12 cellular contexts compared by ENCODE assay signal in the genomic region with DNA sequence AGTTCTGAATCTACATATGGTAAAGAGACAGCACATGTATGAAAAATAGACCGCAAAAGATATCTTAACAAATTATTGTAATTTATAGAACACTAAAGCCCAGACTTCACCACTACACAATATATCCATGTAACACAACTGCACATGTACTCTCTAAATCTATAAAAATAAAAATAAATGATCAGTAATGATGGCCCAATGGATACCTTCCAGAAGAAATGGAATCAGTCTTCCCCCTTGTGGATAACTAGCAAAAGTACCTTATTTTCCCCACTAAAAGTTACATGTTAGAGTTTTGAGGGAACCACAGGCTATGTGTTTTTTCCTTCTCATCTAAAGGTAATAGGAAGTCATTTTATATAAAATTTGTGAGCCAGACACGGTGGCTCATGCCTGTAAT. TPM values are rescaled to one million over a fixed set of nuclear protein-coding genes. Genes with fewer than 3 reads are reported as not detected.
DNase-seq lines count a peak whose midpoint lies in the region; ATAC-seq and TF ChIP-seq lines count a peak whose summit lies in the region.
"Had no signal": no experiment of that assay in that cellular context is flagged by ENCODE, and none has a peak within 500 bp of the region (broad histone marks: within the 10 kb centered on the region; RNA-seq: fewer than 3 reads in every experiment).

No MANE protein-coding gene starts in this region.

- no peaks in the 10 kb centered on the region for H3K9me3 ChIP-seq in RWPE2 (ENCODE audit: severe bottlenecking)
- H3K9me3 ChIP-seq: HAP-1 had no signal

- H3K36me3 Mint-ChIP-seq in T-helper 2 cell treated with Interferon-gamma antibody and Interleukin-4, amounts not matched to agents 5 μg/mL and 100 μg/mL, for 36 hours (ENCODE audit: low read depth), result no peaks in the 10 kb centered on the region

- no peak overlapping the region for H3K4me3 ChIP-seq in AG09309 (ENCODE audit: control insufficient read depth, low read depth, low read length)
- no peak overlapping the region for H3K4me3 ChIP-seq in RWPE2 (ENCODE audit: severe bottlenecking)
- H3K4me3 ChIP-seq: HAP-1 had no signal

- peak; percentile 42 for TF ChIP-seq CTCF in AG09309 (IDR thresholded peaks at IDR 0.05; ENCODE audit: control insufficient read depth, insufficient read depth, low read depth, low read length, missing control alignments)
- 0 out of 2 replicates have a peak, but pooled peaks have one; percentile 2 for TF ChIP-seq CTCF in GM12874 (IDR thresholded peaks at IDR 0.05; ENCODE audit: insufficient read depth, low read depth, low read length)
- peak; percentile 61 for TF ChIP-seq CTCF in RWPE2 (IDR thresholded peaks at IDR 0.05; ENCODE audit: poor library complexity, severe bottlenecking)
- peak; percentile 68 for TF ChIP-seq CTCF in foreskin keratinocyte (conservative IDR thresholded peaks at IDR 0.05)

- H3K27ac Mint-ChIP-seq in T-helper 2 cell treated with Interferon-gamma antibody and Interleukin-4, amounts not matched to agents 5 μg/mL and 100 μg/mL, for 36 hours, result no peak overlapping the region
- H3K27ac Mint-ChIP-seq: stimulated activated naive CD8-positive, alpha-beta T cell treated with anti-CD3 and anti-CD28 coated beads, Interleukin-15, Interleukin-2, amounts not matched to agents 100 ng/mL and 50 ng/mL, for 24 hours had no signal

- H3K27me3 ChIP-seq in RWPE2 (ENCODE audit: insufficient read depth, poor library complexity, severe bottlenecking) (no peaks in the 10 kb centered on the region), foreskin keratinocyte (no peaks in the 10 kb centered on the region)

- H3K9me3 Mint-ChIP-seq in T-helper 2 cell treated with Interferon-gamma antibody and Interleukin-4, amounts not matched to agents 5 μg/mL and 100 μg/mL, for 36 hours, result no peaks in the 10 kb centered on the region
- H3K9me3 Mint-ChIP-seq: stimulated activated naive CD8-positive, alpha-beta T cell treated with anti-CD3 and anti-CD28 coated beads, Interleukin-15, Interleukin-2, amounts not matched to agents 100 ng/mL and 50 ng/mL, for 24 hours had no signal

- H3K4me1 ChIP-seq in RWPE2 (ENCODE audit: insufficient read depth, poor library complexity, severe bottlenecking) (peaks cover 22% of the 10 kb centered on the region), foreskin keratinocyte (peaks cover 12% of the 10 kb centered on the region)

- H3K4me1 Mint-ChIP-seq in T-helper 2 cell treated with Interferon-gamma antibody and Interleukin-4, amounts not matched to agents 5 μg/mL and 100 μg/mL, for 36 hours (ENCODE audit: low read depth), result peaks cover 16% of the 10 kb centered on the region

- peaks cover 4% of the 10 kb centered on the region for H3K27me3 Mint-ChIP-seq in T-helper 2 cell treated with Interferon-gamma antibody and Interleukin-4, amounts not matched to agents 5 μg/mL and 100 μg/mL, for 36 hours (ENCODE audit: low read depth)

- no peak overlapping the region for H3K27ac ChIP-seq in RWPE2 (ENCODE audit: poor library complexity, severe bottlenecking)
- H3K27ac ChIP-seq in foreskin keratinocyte, result no peak overlapping the region

- H3K4me3 Mint-ChIP-seq in T-helper 2 cell treated with Interferon-gamma antibody and Interleukin-4, amounts not matched to agents 5 μg/mL and 100 μg/mL, for 36 hours, result no peak overlapping the region

- DNase-seq in AG09309 (ENCODE audit: low read depth) (no peak), RWPE2 (ENCODE audit: low spot score) (no peak), foreskin keratinocyte (peak in 1 of 2 donors; percentile 27), NCI-H1048 (lab: John Stamatoyannopoulos, UW) (no peak)
- DNase-seq in T-helper 2 cell treated with Interferon-gamma antibody and Interleukin-4, amounts not matched to agents 5 μg/mL and 100 μg/mL, for 36 hours (ENCODE audit: low spot score), result no peak
- DNase-seq: NCI-H1417, right cardiac atrium had no signal

- H3K36me3 ChIP-seq in RWPE2 (ENCODE audit: low read depth), result no peaks in the 10 kb centered on the region
- H3K36me3 ChIP-seq: HAP-1 had no signal

- ATAC-seq in RWPE2 (ENCODE audit: low read depth), result no peak
- ATAC-seq in foreskin keratinocyte, result no peak
- no peak for ATAC-seq in HG02885 (IDR thresholded peaks at IDR 0.05; ENCODE audit: poor library complexity, unreplicated experiment)
- ATAC-seq in HG03342 (IDR thresholded peaks at IDR 0.05; ENCODE audit: unreplicated experiment), result no peak
- ATAC-seq: right cardiac atrium had no signal

RNA-seq across cellular contexts. Expression of gene C7orf25, which starts 25.7 kb away (rescaled TPM):
- 3.4 and 4.3 TPM in 2 replicates for total RNA-seq in foreskin keratinocyte
- 1.0 and 1.1 TPM in 2 replicates for polyA plus RNA-seq in foreskin keratinocyte

RNA-seq across cellular contexts. Expression of gene PSMA2, which starts 45.8 kb away (rescaled TPM):
- 180 and 185 TPM in 2 replicates for total RNA-seq in foreskin keratinocyte
- 290 and 305 TPM in 2 replicates for polyA plus RNA-seq in foreskin keratinocyte

RNA-seq across cellular contexts. Expression of gene MRPL32, which starts 46.0 kb away (rescaled TPM):
- 92.8 and 104 TPM in 2 replicates for total RNA-seq in foreskin keratinocyte
- polyA plus RNA-seq in foreskin keratinocyte, result 99.4 and 114 TPM in 2 replicates

Comparison
In these comparisons a context has a peak if more than half of its experiments do, and no peak if none do; other contexts are left out.
1. CTCF ChIP-seq: peak in every context shown above with its lines; median percentile 68 in foreskin keratinocyte; 61 in RWPE2; 42 in AG09309; 2 in GM12874.